ENCODE assay signal across 23 cellular contexts in the genomic region with DNA sequence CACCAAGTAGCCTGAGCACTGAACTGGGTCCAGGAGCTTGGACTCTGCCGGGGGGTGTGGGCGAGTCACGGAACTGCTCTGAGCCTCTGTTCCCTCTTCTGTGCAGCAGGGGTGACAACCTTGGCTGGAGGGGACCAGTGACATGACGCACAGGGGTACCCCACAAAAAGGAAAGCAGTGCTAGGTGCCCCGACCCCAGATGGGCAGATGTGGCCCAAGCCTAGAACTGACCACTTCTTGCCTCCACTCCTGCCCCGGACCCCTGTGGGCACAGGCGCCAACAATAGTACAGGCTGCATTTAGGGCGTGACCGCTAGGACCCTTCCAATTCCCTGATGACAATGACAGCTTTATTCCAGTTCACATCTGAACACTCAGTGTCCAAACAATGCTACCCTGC.
"Had no signal": no experiment of that assay in that cellular context is flagged by ENCODE, and none has a peak within 500 bp of the region (broad histone marks: within the 10 kb centered on the region; RNA-seq: fewer than 3 reads in every experiment).

No MANE protein-coding gene starts in this region.

- H3K4me3 Mint-ChIP-seq: activated B cell treated with CpG ODN at 0.5 μM for 24 hours; activated CD4-positive, alpha-beta T cell treated with anti-CD3 and anti-CD28 coated beads, Interleukin-2, amount 10 ng/mL, durations not matched to agents 24 days and 14 days; activated CD8-positive, alpha-beta memory T cell treated with anti-CD3 and anti-CD28 coated beads, Interleukin-2, amount 10 ng/mL, durations not matched to agents 7 days and 5 days; activated naive CD4-positive, alpha-beta T cell treated with anti-CD3 and anti-CD28 coated beads, Interleukin-2, amount 50 U/mL, for 24 hours; activated T-cell treated with anti-CD3 and anti-CD28 coated beads, Interleukin-2, amount 50 U/mL, for 24 hours; activated T-helper 1 cell treated with anti-CD3 and anti-CD28 coated beads, Interleukin-12 subunit alpha, Interleukin-12 subunit beta, Interleukin-2, Interleukin-4 antibody, amounts not matched to agents 30 ng/mL and 10 ng/mL and 1 ng/mL, durations not matched to agents 14 hours and 24 hours and 36 hours; T-cell had no signal

- H3K4me2 ChIP-seq: KMS-11 had no signal

- H3K9me3 Mint-ChIP-seq: activated naive CD4-positive, alpha-beta T cell treated with anti-CD3 and anti-CD28 coated beads, Interleukin-2, amount 50 U/mL, for 24 hours; activated T-cell treated with anti-CD3 and anti-CD28 coated beads, Interleukin-2, amount 50 U/mL, for 24 hours had no signal

- H3K27ac Mint-ChIP-seq: activated B cell treated with CpG ODN at 0.5 μM for 24 hours; activated CD4-positive, alpha-beta T cell treated with anti-CD3 and anti-CD28 coated beads, Interleukin-2, amount 10 ng/mL, durations not matched to agents 24 days and 14 days; activated CD8-positive, alpha-beta memory T cell treated with anti-CD3 and anti-CD28 coated beads, Interleukin-2, amount 10 ng/mL, durations not matched to agents 7 days and 5 days; activated naive CD4-positive, alpha-beta T cell treated with anti-CD3 and anti-CD28 coated beads, Interleukin-2, amount 50 U/mL, for 24 hours; activated T-cell treated with anti-CD3 and anti-CD28 coated beads, Interleukin-2, amount 50 U/mL, for 24 hours; activated T-helper 1 cell treated with anti-CD3 and anti-CD28 coated beads, Interleukin-12 subunit alpha, Interleukin-12 subunit beta, Interleukin-2, Interleukin-4 antibody, amounts not matched to agents 30 ng/mL and 10 ng/mL and 1 ng/mL, durations not matched to agents 14 hours and 24 hours and 36 hours; T-cell had no signal

- H3K36me3 Mint-ChIP-seq: activated CD8-positive, alpha-beta memory T cell treated with anti-CD3 and anti-CD28 coated beads, Interleukin-2, amount 10 ng/mL, durations not matched to agents 7 days and 5 days had no signal

- H3K4me3 ChIP-seq: SK-N-MC had no signal

- H3K9ac ChIP-seq: KMS-11 had no signal

- ATAC-seq: activated CD8-positive, alpha-beta memory T cell treated with anti-CD3 and anti-CD28 coated beads, Interleukin-2, amount 10 ng/mL, durations not matched to agents 7 days and 5 days; PC-3; T-cell had no signal

- H3K27ac ChIP-seq: KMS-11, SK-N-MC had no signal

- H3K27me3 Mint-ChIP-seq: activated CD4-positive, alpha-beta T cell treated with anti-CD3 and anti-CD28 coated beads, Interleukin-2, amount 10 ng/mL, durations not matched to agents 24 days and 14 days; activated CD8-positive, alpha-beta memory T cell treated with anti-CD3 and anti-CD28 coated beads, Interleukin-2, amount 10 ng/mL, durations not matched to agents 7 days and 5 days; activated T-cell treated with anti-CD3 and anti-CD28 coated beads, Interleukin-2, amount 50 U/mL, for 24 hours; T-cell had no signal

- DNase-seq: activated B cell treated with CpG ODN at 0.5 μM for 24 hours; activated CD4-positive, alpha-beta T cell treated with anti-CD3 and anti-CD28 coated beads for 1 hour; activated CD4-positive, alpha-beta T cell treated with anti-CD3 and anti-CD28 coated beads, Interleukin-2, amount 10 ng/mL, durations not matched to agents 24 days and 14 days; activated CD4-positive, alpha-beta T cell treated with anti-CD3 and anti-CD28 coated beads, Interleukin-2, amount 50 U/mL, for 48 hours; activated CD8-positive, alpha-beta memory T cell treated with anti-CD3 and anti-CD28 coated beads, Interleukin-2, amount 10 ng/mL, durations not matched to agents 7 days and 5 days; activated effector memory CD4-positive, alpha-beta T cell treated with Interleukin-2 at 50 U/mL for 16 hours; activated naive CD4-positive, alpha-beta T cell; activated T-cell treated with anti-CD3 and anti-CD28 coated beads, Interleukin-2, amount 50 U/mL, for 24 hours; MV-4-11; NCI-H1105; NCI-H1436 treated with DMSO at 0.1 percent for 48 hours; NCI-H187 treated with DMSO at 0.1 percent for 48 hours; NCI-H2081 treated with DMSO at 0.1 percent for 48 hours; NCI-H446; NCI-H524; PC-3; T-cell; T-helper 2 cell; T1000 had no signal

- H3K4me1 Mint-ChIP-seq: activated B cell treated with CpG ODN at 0.5 μM for 24 hours; activated CD4-positive, alpha-beta T cell treated with anti-CD3 and anti-CD28 coated beads, Interleukin-2, amount 10 ng/mL, durations not matched to agents 24 days and 14 days; activated CD8-positive, alpha-beta memory T cell treated with anti-CD3 and anti-CD28 coated beads, Interleukin-2, amount 10 ng/mL, durations not matched to agents 7 days and 5 days; activated naive CD4-positive, alpha-beta T cell treated with anti-CD3 and anti-CD28 coated beads, Interleukin-2, amount 50 U/mL, for 24 hours; T-cell had no signal
